Comparison of ENCODE assay signal across 16 cellular contexts in genomic region chr17:57542518-57542917, GRCh38.
A peak's percentile ranks its signal among the peaks of the same experiment; 100 is the strongest.
DNase-seq lines count a peak whose midpoint lies in the region; ATAC-seq, FAIRE-seq and TF ChIP-seq lines count a peak whose summit lies in the region.
"Had no signal": no experiment of that assay in that cellular context is flagged by ENCODE, and none has a peak within 500 bp of the region (broad histone marks: within the 10 kb centered on the region; RNA-seq: fewer than 3 reads in every experiment).

No MANE protein-coding gene starts in this region.

- no peaks in the 10 kb centered on the region for H3K27me3 Mint-ChIP-seq in neural crest cell (ENCODE audit: low read depth)
- H3K27me3 Mint-ChIP-seq in natural killer cell treated with Interleukin-12 subunit alpha and Interleukin-12 subunit beta and Interleukin-15 and Interleukin-18, amount 100 ng/mL, for 72 hours: no peaks in the 10 kb centered on the region

- no peaks in the 10 kb centered on the region for H3K27me3 ChIP-seq in K562 (ENCODE audit: control insufficient read depth in 2 of 2, insufficient read depth in 2 of 2, low read length in 2 of 2)
- H3K27me3 ChIP-seq: stomach, upper lobe of right lung had no signal

- TF ChIP-seq POLR2A in A549 (IDR thresholded peaks at IDR 0.05; ENCODE audit: low read length) (no peak), K562 (conservative IDR thresholded peaks at IDR 0.05) (no peak)

- BruUV-seq in K562 (replicated peaks; lab: Mats Ljungman, UMichigan): no TSS peak

- H3K9me3 Mint-ChIP-seq in neural crest cell: no peaks in the 10 kb centered on the region
- H3K9me3 Mint-ChIP-seq in natural killer cell treated with Interleukin-12 subunit alpha and Interleukin-12 subunit beta and Interleukin-15 and Interleukin-18, amount 100 ng/mL, for 72 hours: no peaks in the 10 kb centered on the region

- TF ChIP-seq EP300 in A549 (IDR thresholded peaks at IDR 0.05) (no peak), K562 (IDR thresholded peaks at IDR 0.05; ENCODE audit: low read length) (no peak)

- peak overlapping the region; percentile 94 for H3K27ac Mint-ChIP-seq in neural crest cell (ENCODE audit: unreplicated experiment)
- H3K27ac Mint-ChIP-seq in natural killer cell treated with Interleukin-12 subunit alpha and Interleukin-12 subunit beta and Interleukin-15 and Interleukin-18, amount 100 ng/mL, for 72 hours: no peak overlapping the region

- H3K4me1 Mint-ChIP-seq in neural crest cell: peaks cover 96% of the 10 kb centered on the region
- H3K4me1 Mint-ChIP-seq in natural killer cell treated with Interleukin-12 subunit alpha and Interleukin-12 subunit beta and Interleukin-15 and Interleukin-18, amount 100 ng/mL, for 72 hours (ENCODE audit: low read depth in 2 of 2): peaks cover 11 to 25% of the 10 kb centered on the region in 2 donors

- ATAC-seq in A549: no peak
- ATAC-seq in K562: no peak
- no peak for ATAC-seq in HG03108 (IDR thresholded peaks at IDR 0.05; ENCODE audit: unreplicated experiment)
- ATAC-seq in HG03095 (IDR thresholded peaks at IDR 0.05; ENCODE audit: unreplicated experiment): no peak
- no peak for ATAC-seq in natural killer cell treated with Interleukin-12 subunit alpha and Interleukin-12 subunit beta and Interleukin-15 and Interleukin-18, amount 100 ng/mL, for 72 hours
- ATAC-seq: upper lobe of right lung had no signal

- H3K36me3 ChIP-seq in KOPT-K1 (ENCODE audit: insufficient read depth, low read length): peaks cover 51% of the 10 kb centered on the region
- no peaks in the 10 kb centered on the region; the same call in 2 of the 3 replicates for H3K36me3 ChIP-seq in K562 (ENCODE audit: control insufficient read depth, insufficient read depth, low read length)
- H3K36me3 ChIP-seq: stomach, upper lobe of right lung had no signal

- intact Hi-C loops in K562 (cut with micrococcal nuclease): no loop called here

- H3K4me3 ChIP-seq in A549 (no peak overlapping the region), K562 (no peak overlapping the region)
- H3K4me3 ChIP-seq: stomach, upper lobe of right lung had no signal

- 92% methylated on average over 4 of the region's 4 CpGs for WGBS in A549 (ENCODE audit: missing lambda C conversion rate)
- WGBS in K562 (ENCODE audit: insufficient coverage, low coverage, missing lambda C conversion rate): 69% methylated on average over 3 of the region's 4 CpGs

- CTCF ChIA-PET in A549 (lab: Yijun Ruan, JAX) (interaction anchor here (0.8 to 6.2 kb wide), 5 partner anchors 9 to 299 kb away, joined by 3 to 24 read pairs (median 4); no protein-coding TSS in a partner anchor), K562 (lab: Yijun Ruan, JAX; ENCODE audit: low intra/inter-chr PET ratio) (no interaction called here)

- in situ Hi-C loops in K562 (cut with MboI): no loop called here

- H3K4me2 ChIP-seq in A549: peak overlapping the region; percentile 74
- H3K4me2 ChIP-seq in K562 (ENCODE audit: insufficient read depth, low read length): no peak overlapping the region

- H3K27ac ChIP-seq in A549 (peak overlapping the region; percentile 69 to 75), KOPT-K1 (ENCODE audit: low read depth, low read length, poor library complexity, severe bottlenecking) (peak overlapping the region; percentile 99), K562 (ENCODE audit: extremely low read depth, low read depth, low read length) (no peak overlapping the region)
- H3K27ac ChIP-seq: upper lobe of right lung had no signal

- no peaks in the 10 kb centered on the region for H3K79me2 ChIP-seq in K562 (ENCODE audit: control insufficient read depth, insufficient read depth, low read length)

- FAIRE-seq in A549 (lab: Jason Lieb, UNC) (no peak), K562 (lab: Jason Lieb, UNC) (no peak)
- FAIRE-seq: bronchial epithelial cell had no signal

- no peak for TF ChIP-seq RAD21 in A549 (conservative IDR thresholded peaks at IDR 0.05 in 1 of 2, IDR thresholded peaks at IDR 0.05 in 1 of 2)
- TF ChIP-seq RAD21 in K562 (CRISPR knock-in tag; conservative IDR thresholded peaks at IDR 0.05 in 1 of 2, IDR thresholded peaks at IDR 0.05 in 1 of 2): no peak

- H3K9me3 ChIP-seq in A549 (no peaks in the 10 kb centered on the region), KOPT-K1 (ENCODE audit: insufficient read depth, low read length, poor library complexity, severe bottlenecking) (no peaks in the 10 kb centered on the region), K562 (replicated peaks; ENCODE audit: control insufficient read depth, insufficient read depth, low read depth, low read length) (no peaks in the 10 kb centered on the region)
- H3K9me3 ChIP-seq: stomach, upper lobe of right lung had no signal

- H2AFZ ChIP-seq in K562 (ENCODE audit: low read depth, low read length): no peak overlapping the region

- H3K4me3 Mint-ChIP-seq in neural crest cell: peak overlapping the region; percentile 64
- H3K4me3 Mint-ChIP-seq in natural killer cell treated with Interleukin-12 subunit alpha and Interleukin-12 subunit beta and Interleukin-15 and Interleukin-18, amount 100 ng/mL, for 72 hours: no peak overlapping the region

- H3K9ac ChIP-seq in K562 (ENCODE audit: insufficient read depth in 1 of 2, low read depth in 2 of 2, low read length in 2 of 2): no peak overlapping the region

- POLR2A ChIA-PET in A549 (lab: Yijun Ruan, JAX) (no interaction called here), K562 (lab: Yijun Ruan, JAX) (interaction anchor here (0.6 to 1.5 kb wide), 5 partner anchors 11 to 927 kb away, joined by 3 read pairs; no protein-coding TSS in a partner anchor)

- H3K9me1 ChIP-seq in K562 (ENCODE audit: control insufficient read depth, insufficient read depth, low read length): no peaks in the 10 kb centered on the region

- H3K36me3 Mint-ChIP-seq in neural crest cell (ENCODE audit: low read depth): no peaks in the 10 kb centered on the region
- H3K36me3 Mint-ChIP-seq in natural killer cell treated with Interleukin-12 subunit alpha and Interleukin-12 subunit beta and Interleukin-15 and Interleukin-18, amount 100 ng/mL, for 72 hours: no peaks in the 10 kb centered on the region

- DNase-seq in A549 (ENCODE audit: low read depth in 1 of 2, low spot score in 1 of 2): no peak
- DNase-seq in K562 (ENCODE audit: extremely low read depth in 1 of 4, low spot score in 3 of 4): no peak
- no peak for DNase-seq in neural crest cell (ENCODE audit: low read depth, low spot score)
- no peak for DNase-seq in natural killer cell treated with Interleukin-12 subunit alpha and Interleukin-12 subunit beta and Interleukin-15 and Interleukin-18, amount 100 ng/mL, for 72 hours (ENCODE audit: low spot score)
- DNase-seq in cerebellar cortex (ENCODE audit: low spot score): no peak
- DNase-seq: activated CD4-positive, alpha-beta T cell treated with anti-CD3 and anti-CD28 coated beads, Interleukin-2, amount 50 U/mL, for 4 hours; activated gamma-delta T cell; NCI-H1417 treated with DMSO at 0.1 percent for 48 hours; stimulated activated CD4-positive, alpha-beta T cell treated with anti-CD3 and anti-CD28 coated beads, Interleukin-12 subunit alpha, Interleukin-12 subunit beta, amount 100 ng/mL, for 4 hours; stimulated activated CD4-positive, alpha-beta T cell treated with anti-CD3 and anti-CD28 coated beads, Interleukin-4, amount 100 ng/mL, for 4 hours; stomach; upper lobe of right lung had no signal

- peaks cover 64% of the 10 kb centered on the region for H3K4me1 ChIP-seq in A549
- peaks cover 6 to 14% of the 10 kb centered on the region in 2 experiments; a peak in 4 of 5 replicates for H3K4me1 ChIP-seq in K562 (replicated peaks in 1 of 2; ENCODE audit: control insufficient read depth in 2 of 2, insufficient read depth in 2 of 2, low read length in 2 of 2)
- H3K4me1 ChIP-seq: upper lobe of right lung had no signal

- 0 out of 2 replicates have a peak, but pooled peaks cover 4% of the 10 kb centered on the region for H4K20me1 ChIP-seq in K562 (replicated peaks; ENCODE audit: control insufficient read depth, insufficient read depth, low read length)

- no peak for TF ChIP-seq CTCF in A549 (IDR thresholded peaks at IDR 0.05)
- no peak for TF ChIP-seq CTCF in K562 (IDR thresholded peaks at IDR 0.05 in 2 of 3, conservative IDR thresholded peaks at IDR 0.05 in 1 of 3; ENCODE audit: insufficient read depth in 2 of 3, low read depth in 1 of 3, low read length in 3 of 3)
- TF ChIP-seq CTCF in neural crest cell (conservative IDR thresholded peaks at IDR 0.05): no peak

TF ChIP-seq in A549, 52 proteins besides CTCF, POLR2A, EP300 and RAD21:
- TF ChIP-seq RFX5 (IDR thresholded peaks at IDR 0.05): no peak
- peak; percentile 30; the same call in 1 of the 2 replicates for TF ChIP-seq USF2 (IDR thresholded peaks at IDR 0.05)
TF ChIP-seq in A549: peak in this region for 1.

TF ChIP-seq in K562, 482 proteins besides CTCF, POLR2A, EP300 and RAD21:
- TF ChIP-seq TFE3 (CRISPR knock-in tag; IDR thresholded peaks at IDR 0.05) (peak; percentile 66), USF2 (CRISPR knock-in tag; IDR thresholded peaks at IDR 0.05) (peak; percentile 21; the same call in 1 of the 2 replicates), ZZZ3 (IDR thresholded peaks at IDR 0.05) (no peak)

Comparison
In these comparisons a context has a peak if more than half of its experiments do, and no peak if none do; other contexts are left out.
1. Of the 35 proteins assayed by ChIP-seq in both K562 and A549: peak only in K562: none; only in A549: none; in both: USF2; in neither: 34.